ENCODE assay signal across 14 cellular contexts in the genomic region with DNA sequence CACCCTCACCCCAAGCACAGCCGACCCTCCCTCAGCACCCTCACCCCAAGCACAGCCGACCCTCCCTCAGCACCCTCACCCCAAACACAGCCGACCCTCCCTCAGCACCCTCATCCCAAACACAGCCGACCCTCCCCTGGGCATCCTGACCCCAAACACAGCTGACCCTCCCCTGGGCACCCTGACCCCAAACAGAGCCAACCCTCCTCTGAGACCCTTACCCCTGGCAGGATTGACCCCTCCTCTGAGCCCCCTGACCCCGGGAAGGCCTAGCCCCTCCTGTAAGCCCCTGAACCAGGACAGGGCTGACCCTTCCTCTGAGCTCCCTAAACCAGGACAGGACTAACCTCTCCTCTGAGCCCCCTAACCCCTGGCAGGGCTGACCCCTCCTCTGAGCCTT.
"Had no signal": no experiment of that assay in that cellular context is flagged by ENCODE, and none has a peak within 500 bp of the region (broad histone marks: within the 10 kb centered on the region; RNA-seq: fewer than 3 reads in every experiment).

No MANE protein-coding gene starts in this region.

- H3K27me3 ChIP-seq: foreskin keratinocyte, testis, tibial nerve had no signal

- H3K27ac ChIP-seq: foreskin keratinocyte, testis, tibial nerve had no signal

- H3K36me3 ChIP-seq: tibial nerve had no signal

- H3K4me3 Mint-ChIP-seq: endodermal cell, immature natural killer cell, naive B cell, nephron had no signal

- H3K4me1 Mint-ChIP-seq: immature natural killer cell, naive B cell, nephron had no signal

- ATAC-seq: foreskin keratinocyte had no signal

- H3K27ac Mint-ChIP-seq: endodermal cell, immature natural killer cell, naive B cell, nephron had no signal

- DNase-seq: dermis blood vessel endothelial cell; effector CD4-positive, alpha-beta T cell; erythroblast; foreskin keratinocyte; immature natural killer cell; mesendoderm; naive B cell; small intestine; stimulated activated CD4-positive, alpha-beta T cell treated with anti-CD3 and anti-CD28 coated beads, Interleukin-12 subunit alpha, Interleukin-12 subunit beta, amount 100 ng/mL, for 4 hours; stimulated activated naive CD4-positive, alpha-beta T cell treated with Interleukin-2 at 50 U/mL for 16 hours; testis had no signal

- H3K36me3 Mint-ChIP-seq: immature natural killer cell, naive B cell had no signal

- H3K9me3 ChIP-seq: testis had no signal

- H3K4me1 ChIP-seq: foreskin keratinocyte, testis, tibial nerve had no signal

- H3K4me3 ChIP-seq: testis, tibial nerve had no signal
